ENCODE assay signal across 16 cellular contexts in the genomic region with DNA sequence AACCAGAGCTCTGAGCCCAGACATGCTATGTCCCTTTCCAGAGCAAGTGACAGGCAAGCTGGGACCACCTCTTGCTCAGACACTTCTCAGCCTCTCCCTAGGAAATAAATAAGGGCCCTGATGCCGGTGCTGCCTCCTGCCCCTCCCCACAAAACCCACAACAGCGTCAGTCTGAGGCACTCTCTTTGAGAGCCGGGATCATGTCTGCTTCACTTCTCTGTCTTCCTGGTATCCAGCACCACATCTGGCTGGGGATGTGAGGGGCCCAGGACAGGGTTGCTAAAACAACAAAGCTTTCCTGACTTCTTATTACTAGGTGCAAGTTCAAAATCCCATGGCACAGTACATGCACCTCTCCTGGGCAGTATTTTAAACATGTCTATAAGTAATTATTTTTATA.
DNase-seq lines count a peak whose midpoint lies in the region; ATAC-seq and TF ChIP-seq lines count a peak whose summit lies in the region.
"Had no signal": no experiment of that assay in that cellular context is flagged by ENCODE, and none has a peak within 500 bp of the region (broad histone marks: within the 10 kb centered on the region; RNA-seq: fewer than 3 reads in every experiment).

No MANE protein-coding gene starts in this region.

- peaks cover 10% of the 10 kb centered on the region for H3K27me3 Mint-ChIP-seq in endothelial cell (ENCODE audit: unreplicated experiment)
- H3K27me3 Mint-ChIP-seq in mesothelial cell of epicardium (ENCODE audit: low read depth): peaks cover 35% of the 10 kb centered on the region

- no peak for DNase-seq in endothelial cell (ENCODE audit: low spot score)
- no peak for DNase-seq in mesothelial cell of epicardium (ENCODE audit: low spot score in 2 of 2, unreplicated experiment in 2 of 2)
- DNase-seq: AML-193, DMS153, GDM1, NCI-H1092 treated with DMSO at 0.1 percent for 48 hours, NCI-H146, NCI-H2029 treated with DMSO at 0.1 percent for 48 hours, NCI-H2171, SJCRH30 had no signal

- H3K27ac ChIP-seq in VCaP: peak overlapping the region; percentile 93; the same call in 1 of the 2 replicates
- H3K27ac ChIP-seq: SJCRH30 had no signal

- H3K36me3 Mint-ChIP-seq in endothelial cell (ENCODE audit: low read depth, unreplicated experiment): no peaks in the 10 kb centered on the region
- no peaks in the 10 kb centered on the region for H3K36me3 Mint-ChIP-seq in mesothelial cell of epicardium

- ATAC-seq in GM21367 (IDR thresholded peaks at IDR 0.05; ENCODE audit: unreplicated experiment): no peak
- ATAC-seq in GM18873 (IDR thresholded peaks at IDR 0.05; ENCODE audit: low FRiP score, unreplicated experiment): no peak
- no peak for ATAC-seq in GM18498 (IDR thresholded peaks at IDR 0.05; ENCODE audit: unreplicated experiment)
- no peak for ATAC-seq in HG03139 (IDR thresholded peaks at IDR 0.05; ENCODE audit: unreplicated experiment)
- ATAC-seq: Panc1 had no signal

- H3K27ac Mint-ChIP-seq in endothelial cell (ENCODE audit: unreplicated experiment) (peak overlapping the region; percentile 15), mesothelial cell of epicardium (peak overlapping the region; percentile 8)

- H3K4me1 Mint-ChIP-seq in endothelial cell (ENCODE audit: unreplicated experiment) (peaks cover 17% of the 10 kb centered on the region), mesothelial cell of epicardium (peaks cover 32% of the 10 kb centered on the region)

- H3K9me3 Mint-ChIP-seq in endothelial cell (ENCODE audit: unreplicated experiment): no peaks in the 10 kb centered on the region
- peaks cover 10% of the 10 kb centered on the region for H3K9me3 Mint-ChIP-seq in mesothelial cell of epicardium

- TF ChIP-seq CTCF in VCaP (conservative IDR thresholded peaks at IDR 0.05) (no peak), endothelial cell (IDR thresholded peaks at IDR 0.05; ENCODE audit: unreplicated experiment) (no peak), mesothelial cell of epicardium (IDR thresholded peaks at IDR 0.05; ENCODE audit: unreplicated experiment) (no peak)

- no peak overlapping the region for H3K4me3 Mint-ChIP-seq in endothelial cell (ENCODE audit: unreplicated experiment)
- no peak overlapping the region for H3K4me3 Mint-ChIP-seq in mesothelial cell of epicardium
